In the genomic region with DNA sequence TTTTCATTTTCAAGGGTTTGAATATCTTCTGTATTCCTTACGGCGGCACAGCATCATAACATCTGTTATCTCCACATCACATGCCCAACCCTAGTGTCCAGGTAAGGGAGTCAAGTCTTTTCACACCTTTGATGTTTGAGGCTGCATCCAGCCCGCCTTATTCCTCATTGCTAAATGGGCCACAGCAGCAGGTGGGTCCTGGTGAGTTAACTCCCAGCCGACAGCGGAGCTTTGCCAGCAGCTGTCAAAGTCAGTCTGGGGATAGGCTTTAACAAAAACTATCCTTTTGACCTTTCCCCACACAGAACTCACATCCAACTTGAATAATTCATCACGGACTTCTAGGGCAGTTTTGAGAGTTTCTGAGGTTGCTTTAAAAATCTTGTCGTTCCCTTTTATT, we compare ENCODE assay signal across 1 cellular context.
TF ChIP-seq lines count a peak whose summit lies in the region.

No MANE protein-coding gene starts in this region.

TF ChIP-seq in SK-N-SH, 30 proteins besides CTCF, POLR2A, EP300 and RAD21 (continued from another document):
- TF ChIP-seq, protein P1, sequence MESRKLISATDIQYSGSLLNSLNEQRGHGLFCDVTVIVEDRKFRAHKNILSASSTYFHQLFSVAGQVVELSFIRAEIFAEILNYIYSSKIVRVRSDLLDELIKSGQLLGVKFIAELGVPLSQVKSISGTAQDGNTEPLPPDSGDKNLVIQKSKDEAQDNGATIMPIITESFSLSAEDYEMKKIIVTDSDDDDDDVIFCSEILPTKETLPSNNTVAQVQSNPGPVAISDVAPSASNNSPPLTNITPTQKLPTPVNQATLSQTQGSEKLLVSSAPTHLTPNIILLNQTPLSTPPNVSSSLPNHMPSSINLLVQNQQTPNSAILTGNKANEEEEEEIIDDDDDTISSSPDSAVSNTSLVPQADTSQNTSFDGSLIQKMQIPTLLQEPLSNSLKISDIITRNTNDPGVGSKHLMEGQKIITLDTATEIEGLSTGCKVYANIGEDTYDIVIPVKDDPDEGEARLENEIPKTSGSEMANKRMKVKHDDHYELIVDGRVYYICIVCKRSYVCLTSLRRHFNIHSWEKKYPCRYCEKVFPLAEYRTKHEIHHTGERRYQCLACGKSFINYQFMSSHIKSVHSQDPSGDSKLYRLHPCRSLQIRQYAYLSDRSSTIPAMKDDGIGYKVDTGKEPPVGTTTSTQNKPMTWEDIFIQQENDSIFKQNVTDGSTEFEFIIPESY (IDR thresholded peaks at IDR 0.05; ENCODE audit: borderline replicate concordance, low read depth) = no peak
- no peak for TF ChIP-seq MXI1 (IDR thresholded peaks at IDR 0.05; ENCODE audit: low read depth, low read length)
- TF ChIP-seq, protein P2, sequence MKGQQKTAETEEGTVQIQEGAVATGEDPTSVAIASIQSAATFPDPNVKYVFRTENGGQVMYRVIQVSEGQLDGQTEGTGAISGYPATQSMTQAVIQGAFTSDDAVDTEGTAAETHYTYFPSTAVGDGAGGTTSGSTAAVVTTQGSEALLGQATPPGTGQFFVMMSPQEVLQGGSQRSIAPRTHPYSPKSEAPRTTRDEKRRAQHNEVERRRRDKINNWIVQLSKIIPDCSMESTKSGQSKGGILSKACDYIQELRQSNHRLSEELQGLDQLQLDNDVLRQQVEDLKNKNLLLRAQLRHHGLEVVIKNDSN (IDR thresholded peaks at IDR 0.05; ENCODE audit: borderline replicate concordance, low read depth) = no peak
- no peak for TF ChIP-seq TEAD4 (IDR thresholded peaks at IDR 0.05; ENCODE audit: borderline replicate concordance, insufficient read depth)
- no peak for TF ChIP-seq MEF2A (IDR thresholded peaks at IDR 0.05; ENCODE audit: borderline replicate concordance, low read depth)
- TF ChIP-seq, protein P3, sequence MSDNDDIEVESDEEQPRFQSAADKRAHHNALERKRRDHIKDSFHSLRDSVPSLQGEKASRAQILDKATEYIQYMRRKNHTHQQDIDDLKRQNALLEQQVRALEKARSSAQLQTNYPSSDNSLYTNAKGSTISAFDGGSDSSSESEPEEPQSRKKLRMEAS (IDR thresholded peaks at IDR 0.05; ENCODE audit: low read depth) = no peak
- TF ChIP-seq, protein P4, sequence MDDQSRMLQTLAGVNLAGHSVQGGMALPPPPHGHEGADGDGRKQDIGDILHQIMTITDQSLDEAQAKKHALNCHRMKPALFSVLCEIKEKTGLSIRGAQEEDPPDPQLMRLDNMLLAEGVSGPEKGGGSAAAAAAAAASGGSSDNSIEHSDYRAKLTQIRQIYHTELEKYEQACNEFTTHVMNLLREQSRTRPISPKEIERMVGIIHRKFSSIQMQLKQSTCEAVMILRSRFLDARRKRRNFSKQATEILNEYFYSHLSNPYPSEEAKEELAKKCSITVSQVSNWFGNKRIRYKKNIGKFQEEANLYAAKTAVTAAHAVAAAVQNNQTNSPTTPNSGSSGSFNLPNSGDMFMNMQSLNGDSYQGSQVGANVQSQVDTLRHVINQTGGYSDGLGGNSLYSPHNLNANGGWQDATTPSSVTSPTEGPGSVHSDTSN (IDR thresholded peaks at IDR 0.05) = no peak
- no peak for TF ChIP-seq SIN3A (IDR thresholded peaks at IDR 0.05; ENCODE audit: borderline replicate concordance, low read depth, low read length)
- no peak for TF ChIP-seq FOXJ3 (CRISPR knock-in tag; IDR thresholded peaks at IDR 0.05)
- TF ChIP-seq FOXM1 (IDR thresholded peaks at IDR 0.05; ENCODE audit: low read depth) = no peak
- no peak for TF ChIP-seq CHD2 (IDR thresholded peaks at IDR 0.05; ENCODE audit: low read length, partially characterized antibody)
- no peak for TF ChIP-seq NFIC (IDR thresholded peaks at IDR 0.05; ENCODE audit: borderline replicate concordance)
- TF ChIP-seq GATA2 (CRISPR knock-in tag; IDR thresholded peaks at IDR 0.05) = no peak
- TF ChIP-seq FOSL2 (IDR thresholded peaks at IDR 0.05; ENCODE audit: borderline replicate concordance, low read depth) = no peak
- TF ChIP-seq POLR2AphosphoS5 (IDR thresholded peaks at IDR 0.05; ENCODE audit: low read depth, low read length) = no peak
- TF ChIP-seq TCF12 (IDR thresholded peaks at IDR 0.05) = no peak
